Comparison of ENCODE assay signal across 11 cellular contexts in the genomic region with DNA sequence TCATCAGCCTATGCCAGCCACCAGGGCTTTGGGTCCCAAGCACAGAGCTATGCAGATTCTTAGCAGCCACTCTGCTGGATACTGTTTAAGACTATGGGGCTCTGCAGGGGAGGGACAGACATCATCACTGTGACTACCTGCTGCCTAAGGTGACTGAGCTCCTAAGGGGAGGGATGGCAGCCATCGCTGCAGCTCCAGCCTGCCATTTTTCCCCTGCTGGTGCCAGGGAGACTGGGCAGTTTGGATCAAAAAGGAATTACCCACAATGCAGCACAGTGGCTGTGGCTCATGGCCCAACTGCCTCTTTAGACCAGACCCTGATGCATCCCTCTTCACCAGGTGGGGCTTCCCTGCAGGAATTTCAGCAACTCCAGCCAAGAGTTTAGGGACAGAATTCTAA. TPM values are rescaled to one million over a fixed set of nuclear protein-coding genes. Genes with fewer than 3 reads are reported as not detected.
DNase-seq lines count a peak whose midpoint lies in the region; ATAC-seq and TF ChIP-seq lines count a peak whose summit lies in the region.
"Had no signal": no experiment of that assay in that cellular context is flagged by ENCODE, and none has a peak within 500 bp of the region (broad histone marks: within the 10 kb centered on the region; RNA-seq: fewer than 3 reads in every experiment).

No MANE protein-coding gene starts in this region.

- CTCF ChIA-PET in HCT116 (lab: Charles Lee), result interaction anchor here (0.9 kb wide), 1 partner anchor 111 kb away, joined by 3 read pairs; no protein-coding TSS in a partner anchor
- CTCF ChIA-PET in activated CD4-positive, alpha-beta T cell treated with anti-CD3 and anti-CD28 coated beads, Interleukin-2, amount 10 ng/mL, durations not matched to agents 7 days and 5 days (lab: Charles Lee), result no interaction called here

- no peaks in the 10 kb centered on the region for H3K4me1 Mint-ChIP-seq in activated CD4-positive, alpha-beta T cell treated with anti-CD3 and anti-CD28 coated beads, Interleukin-2, amount 10 ng/mL, durations not matched to agents 7 days and 5 days
- H3K4me1 Mint-ChIP-seq in chondrocyte (ENCODE audit: low read depth), result peaks cover 10% of the 10 kb centered on the region
- H3K4me1 Mint-ChIP-seq: B cell; CD4-positive, alpha-beta memory T cell had no signal

- no peaks in the 10 kb centered on the region for H3K36me3 Mint-ChIP-seq in activated CD4-positive, alpha-beta T cell treated with anti-CD3 and anti-CD28 coated beads, Interleukin-2, amount 10 ng/mL, durations not matched to agents 7 days and 5 days (ENCODE audit: low read depth)
- H3K36me3 Mint-ChIP-seq in chondrocyte (ENCODE audit: low read depth), result peaks cover 2% of the 10 kb centered on the region
- H3K36me3 Mint-ChIP-seq: CD4-positive, alpha-beta memory T cell had no signal

- H4K20me1 ChIP-seq in DND-41 (ENCODE audit: insufficient read depth, low read length) (no peaks in the 10 kb centered on the region), HCT116 (ENCODE audit: insufficient read depth) (no peaks in the 10 kb centered on the region)

- BruUV-seq in HCT116 (replicated peaks; lab: Mats Ljungman, UMichigan), result no TSS peak

- no peak for TF ChIP-seq RAD21 in HCT116 (IDR thresholded peaks at IDR 0.05; ENCODE audit: low read depth)

- TF ChIP-seq CTCF in DND-41 (IDR thresholded peaks at IDR 0.05; ENCODE audit: borderline replicate concordance, extremely low read depth, low read length, poor library complexity, severe bottlenecking) (no peak), HCT116 (IDR thresholded peaks at IDR 0.05 in 2 of 3, conservative IDR thresholded peaks at IDR 0.05 in 1 of 3; ENCODE audit: borderline replicate concordance in 1 of 3, insufficient read depth in 1 of 3, low read depth in 2 of 3, low read length in 2 of 3) (peak in 1 of 3 experiments; percentile 11; a peak in 1 of 6 replicates), VCaP (conservative IDR thresholded peaks at IDR 0.05) (0 out of 2 replicates have a peak, but pooled peaks have one; percentile 5), foreskin keratinocyte (conservative IDR thresholded peaks at IDR 0.05) (no peak), GM10266 (IDR thresholded peaks at IDR 0.05; ENCODE audit: control insufficient read depth, insufficient read depth, low read depth, missing control alignments) (no peak), chondrocyte (IDR thresholded peaks at IDR 0.05) (no peak)

- H3K9ac ChIP-seq in DND-41 (ENCODE audit: low read depth, low read length), result no peak overlapping the region
- no peak overlapping the region for H3K9ac ChIP-seq in HCT116 (ENCODE audit: low read length)

- H3K79me2 ChIP-seq in DND-41 (ENCODE audit: insufficient read depth, low read length), result no peaks in the 10 kb centered on the region
- no peaks in the 10 kb centered on the region for H3K79me2 ChIP-seq in HCT116 (ENCODE audit: insufficient read depth, low read length)

- TF ChIP-seq POLR2A in HCT116 (IDR thresholded peaks at IDR 0.05; ENCODE audit: borderline replicate concordance, extremely low read depth, insufficient read depth, insufficient read length), result no peak

- no peaks in the 10 kb centered on the region for H3K27me3 ChIP-seq in DND-41 (ENCODE audit: insufficient read depth, low read length, poor library complexity)
- no peaks in the 10 kb centered on the region for H3K27me3 ChIP-seq in HCT116 (ENCODE audit: insufficient read depth, low read length)
- peaks cover 5% of the 10 kb centered on the region for H3K27me3 ChIP-seq in foreskin keratinocyte

- H3K9me3 ChIP-seq in DND-41 (ENCODE audit: insufficient read depth, low read length, severe bottlenecking), result no peaks in the 10 kb centered on the region
- H3K9me3 ChIP-seq in HCT116 (ENCODE audit: control insufficient read depth in 1 of 2, insufficient read depth in 1 of 2, low read depth in 1 of 2, low read length in 2 of 2), result no peaks in the 10 kb centered on the region

- intact Hi-C loops in HCT116 (cut with micrococcal nuclease), result no loop called here

- no peak overlapping the region for H3K4me3 Mint-ChIP-seq in activated CD4-positive, alpha-beta T cell treated with anti-CD3 and anti-CD28 coated beads, Interleukin-2, amount 10 ng/mL, durations not matched to agents 7 days and 5 days
- H3K4me3 Mint-ChIP-seq in chondrocyte (ENCODE audit: unreplicated experiment), result no peak overlapping the region
- H3K4me3 Mint-ChIP-seq: B cell; CD4-positive, alpha-beta memory T cell had no signal

- no peaks in the 10 kb centered on the region for H3K36me3 ChIP-seq in DND-41 (ENCODE audit: insufficient read depth, low read length)
- H3K36me3 ChIP-seq in HCT116 (ENCODE audit: control insufficient read depth in 1 of 2, insufficient read depth in 2 of 2, low read length in 2 of 2), result no peaks in the 10 kb centered on the region

- no peak overlapping the region for H2AFZ ChIP-seq in DND-41 (ENCODE audit: low read depth, low read length)
- no peak overlapping the region for H2AFZ ChIP-seq in HCT116 (ENCODE audit: low read depth, low read length, poor library complexity, severe bottlenecking)

- POLR2A ChIA-PET in HCT116 (lab: Charles Lee), result no interaction called here
- POLR2A ChIA-PET in activated CD4-positive, alpha-beta T cell treated with anti-CD3 and anti-CD28 coated beads, Interleukin-2, amount 10 ng/mL, durations not matched to agents 7 days and 5 days (lab: Charles Lee), result no interaction called here

- H3K4me2 ChIP-seq in DND-41 (ENCODE audit: insufficient read depth, low read length) (no peak overlapping the region), HCT116 (ENCODE audit: low read length) (no peak overlapping the region)

- no peaks in the 10 kb centered on the region for H3K9me3 Mint-ChIP-seq in activated CD4-positive, alpha-beta T cell treated with anti-CD3 and anti-CD28 coated beads, Interleukin-2, amount 10 ng/mL, durations not matched to agents 7 days and 5 days
- peaks cover 20% of the 10 kb centered on the region for H3K9me3 Mint-ChIP-seq in chondrocyte (ENCODE audit: low read depth)

- peak; percentile 24; the same call in 1 of the 3 replicates for ATAC-seq in DND-41 (ENCODE audit: insufficient read depth, low read depth)
- ATAC-seq in HCT116, result peak; percentile 67
- ATAC-seq in foreskin keratinocyte, result peak; percentile 46
- no peak for ATAC-seq in GM19452 (IDR thresholded peaks at IDR 0.05; ENCODE audit: unreplicated experiment)

- H3K27me3 Mint-ChIP-seq in activated CD4-positive, alpha-beta T cell treated with anti-CD3 and anti-CD28 coated beads, Interleukin-2, amount 10 ng/mL, durations not matched to agents 7 days and 5 days, result peaks cover 9% of the 10 kb centered on the region
- peaks cover 10% of the 10 kb centered on the region for H3K27me3 Mint-ChIP-seq in chondrocyte (ENCODE audit: low read depth)
- H3K27me3 Mint-ChIP-seq: B cell had no signal

- H3K4me1 ChIP-seq in DND-41 (ENCODE audit: insufficient read depth, low read length), result no peaks in the 10 kb centered on the region
- no peaks in the 10 kb centered on the region for H3K4me1 ChIP-seq in HCT116 (ENCODE audit: control insufficient read depth in 1 of 2, insufficient read depth in 2 of 2, low read length in 2 of 2)
- H3K4me1 ChIP-seq in foreskin keratinocyte, result no peaks in the 10 kb centered on the region

- no peaks in the 10 kb centered on the region for H3K9me2 ChIP-seq in HCT116 (ENCODE audit: insufficient read depth)

- no peak for DNase-seq in DND-41
- no peak for DNase-seq in HCT116 (ENCODE audit: low read depth, low spot score)
- no peak for DNase-seq in foreskin keratinocyte
- no peak for DNase-seq in GM10266 (ENCODE audit: extremely low spot score)
- no peak for DNase-seq in activated CD4-positive, alpha-beta T cell treated with anti-CD3 and anti-CD28 coated beads, Interleukin-2, amount 10 ng/mL, durations not matched to agents 7 days and 5 days
- no peak for DNase-seq in chondrocyte (ENCODE audit: low spot score)
- DNase-seq: CD4-positive, alpha-beta memory T cell had no signal

- no peak overlapping the region for H3K27ac Mint-ChIP-seq in activated CD4-positive, alpha-beta T cell treated with anti-CD3 and anti-CD28 coated beads, Interleukin-2, amount 10 ng/mL, durations not matched to agents 7 days and 5 days
- no peak overlapping the region for H3K27ac Mint-ChIP-seq in chondrocyte (ENCODE audit: unreplicated experiment)
- H3K27ac Mint-ChIP-seq: B cell; CD4-positive, alpha-beta memory T cell had no signal

- RAD21 ChIA-PET in HCT116 (lab: Charles Lee; ENCODE audit: low non-redundant PET in 1 of 2, low total read pairs in 2 of 2, uncharacterized antibody in 2 of 2, unreplicated experiment in 2 of 2), result no interaction called here

- H3K4me3 ChIP-seq in DND-41 (ENCODE audit: low read depth in 1 of 2, low read length in 2 of 2) (no peak overlapping the region), HCT116 (replicated peaks in 1 of 2; ENCODE audit: low read depth in 1 of 2, low read length in 2 of 2) (no peak overlapping the region)

- no peak overlapping the region for H3K27ac ChIP-seq in DND-41 (ENCODE audit: low read length)
- no peak overlapping the region for H3K27ac ChIP-seq in HCT116 (ENCODE audit: low read depth, low read length)
- H3K27ac ChIP-seq in VCaP, result no peak overlapping the region
- H3K27ac ChIP-seq in foreskin keratinocyte, result no peak overlapping the region
- H3K27ac ChIP-seq: C4-2B had no signal

TF ChIP-seq in HCT116, 20 proteins besides CTCF, POLR2A, EP300 and RAD21 (continues in another document):
- TF ChIP-seq SRF (IDR thresholded peaks at IDR 0.05; ENCODE audit: low read depth), result no peak
- no peak for TF ChIP-seq ZNF274 (IDR thresholded peaks at IDR 0.05; ENCODE audit: low read depth, low read length)
- TF ChIP-seq, protein P1, sequence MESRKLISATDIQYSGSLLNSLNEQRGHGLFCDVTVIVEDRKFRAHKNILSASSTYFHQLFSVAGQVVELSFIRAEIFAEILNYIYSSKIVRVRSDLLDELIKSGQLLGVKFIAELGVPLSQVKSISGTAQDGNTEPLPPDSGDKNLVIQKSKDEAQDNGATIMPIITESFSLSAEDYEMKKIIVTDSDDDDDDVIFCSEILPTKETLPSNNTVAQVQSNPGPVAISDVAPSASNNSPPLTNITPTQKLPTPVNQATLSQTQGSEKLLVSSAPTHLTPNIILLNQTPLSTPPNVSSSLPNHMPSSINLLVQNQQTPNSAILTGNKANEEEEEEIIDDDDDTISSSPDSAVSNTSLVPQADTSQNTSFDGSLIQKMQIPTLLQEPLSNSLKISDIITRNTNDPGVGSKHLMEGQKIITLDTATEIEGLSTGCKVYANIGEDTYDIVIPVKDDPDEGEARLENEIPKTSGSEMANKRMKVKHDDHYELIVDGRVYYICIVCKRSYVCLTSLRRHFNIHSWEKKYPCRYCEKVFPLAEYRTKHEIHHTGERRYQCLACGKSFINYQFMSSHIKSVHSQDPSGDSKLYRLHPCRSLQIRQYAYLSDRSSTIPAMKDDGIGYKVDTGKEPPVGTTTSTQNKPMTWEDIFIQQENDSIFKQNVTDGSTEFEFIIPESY (IDR thresholded peaks at IDR 0.05; ENCODE audit: extremely low read depth, insufficient replicate concordance, low read length), result no peak
- TF ChIP-seq POLR2AphosphoS5 (IDR thresholded peaks at IDR 0.05; ENCODE audit: low read depth, low read length), result no peak

RNA-seq across cellular contexts. Expression of a gene that starts 28.6 kb away (rescaled TPM):
- 14.3 TPM for total RNA-seq in HCT116 (2021; ENCODE audit: unreplicated experiment)
- polyA plus RNA-seq in HCT116 (2012), result 7.8 and 9.8 TPM in 2 replicates
- total RNA-seq in foreskin keratinocyte, result 46.9 and 61.6 TPM in 2 replicates
- 10.8 and 11.0 TPM in 2 replicates for polyA plus RNA-seq in foreskin keratinocyte
- total RNA-seq in activated CD4-positive, alpha-beta T cell treated with anti-CD3 and anti-CD28 coated beads, Interleukin-2, amount 10 ng/mL, durations not matched to agents 7 days and 5 days, result 10 to 100 TPM; 71.6 to 79.2 TPM
- 18.7 to 30.0 TPM (median 29.2 TPM) in 3 replicates for total RNA-seq in chondrocyte
- total RNA-seq: B cell had no signal
